Comparison of ENCODE assay signal across 25 cellular contexts in genomic region chr10:116015922-116016321, GRCh38.
"Had no signal": no experiment of that assay in that cellular context is flagged by ENCODE, and none has a peak within 500 bp of the region (broad histone marks: within the 10 kb centered on the region; RNA-seq: fewer than 3 reads in every experiment).

No MANE protein-coding gene starts in this region.

- H3K4me1 ChIP-seq: body of pancreas had no signal

- H3K9me3 ChIP-seq: body of pancreas had no signal

- FAIRE-seq: frontal cortex had no signal

- H3K4me3 ChIP-seq: body of pancreas, coronary artery, dorsolateral prefrontal cortex had no signal

- ATAC-seq: activated CD4-positive, alpha-beta T cell treated with anti-CD3 and anti-CD28 coated beads for 36 hours; activated CD8-positive, alpha-beta memory T cell treated with anti-CD3 and anti-CD28 coated beads, Interleukin-2, amount 10 ng/mL, durations not matched to agents 7 days and 5 days; activated CD8-positive, alpha-beta T cell treated with anti-CD3 and anti-CD28 coated beads, Interleukin-2, amount 10 ng/mL, durations not matched to agents 7 days and 5 days; body of pancreas; esophagus mucosa had no signal

- H3K27me3 ChIP-seq: body of pancreas, dorsolateral prefrontal cortex had no signal

- DNase-seq: activated CD4-positive, alpha-beta memory T cell treated with anti-CD3 and anti-CD28 coated beads for 36 hours; activated CD4-positive, alpha-beta T cell treated with anti-CD3 and anti-CD28 coated beads for 36 hours; activated CD4-positive, alpha-beta T cell treated with anti-CD3 and anti-CD28 coated beads, Interleukin-2, amount 10 ng/mL, durations not matched to agents 24 days and 14 days; activated CD4-positive, CD25-positive, alpha-beta regulatory T cell; activated CD4-positive, CD25-positive, alpha-beta regulatory T cell treated with anti-CD3 and anti-CD28 coated beads, Interleukin-2, amount 50 U/mL, for 72 hours; activated CD8-positive, alpha-beta memory T cell treated with anti-CD3 and anti-CD28 coated beads, Interleukin-2, amount 10 ng/mL, durations not matched to agents 7 days and 5 days; activated CD8-positive, alpha-beta memory T cell treated with anti-CD3 and anti-CD28 coated beads, Interleukin-2, amount 50 U/mL, for 4 hours; activated CD8-positive, alpha-beta T cell treated with anti-CD3 and anti-CD28 coated beads, Interleukin-2, amount 10 ng/mL, durations not matched to agents 7 days and 5 days; activated gamma-delta T cell treated with Interleukin-2 at 50 U/mL for 16 hours; activated naive CD4-positive, alpha-beta T cell treated with anti-CD3 and anti-CD28 coated beads, Interleukin-2, amount 50 U/mL, for 16 hours; activated naive CD4-positive, alpha-beta T cell treated with Interleukin-2 at 50 U/mL for 16 hours; activated T-cell treated with anti-CD3 and anti-CD28 coated beads, Interleukin-2, amount 50 U/mL, for 1 hour; activated T-cell treated with anti-CD3 and anti-CD28 coated beads, Interleukin-2, amount 50 U/mL, for 48 hours; amygdala; aorta; body of pancreas; dorsolateral prefrontal cortex; effector memory CD4-positive, alpha-beta T cell; endodermal cell; foreskin fibroblast; head of caudate nucleus; T-helper 2 cell had no signal

- H3K27ac ChIP-seq: body of pancreas, coronary artery, dorsolateral prefrontal cortex had no signal
